In genomic region chr2:68935471-68935870, GRCh38 we compare ENCODE assay signal across 1 cellular context.
TF ChIP-seq lines count a peak whose summit lies in the region.

No MANE protein-coding gene starts in this region.

TF ChIP-seq in HepG2, 621 proteins besides CTCF, POLR2A, EP300 and RAD21:
- TF ChIP-seq HDAC6 (IDR thresholded peaks at IDR 0.05; ENCODE audit: low read depth, low read length) (no peak), MNT (IDR thresholded peaks at IDR 0.05) (peak; percentile 48), SIN3B (IDR thresholded peaks at IDR 0.05; ENCODE audit: low read length) (no peak)
TF ChIP-seq in HepG2: peak in this region for 1.
